Comparison of ENCODE assay signal across 8 cellular contexts in genomic region chr6:1554881-1555569, GRCh38. TPM values are rescaled to one million over a fixed set of nuclear protein-coding genes. Genes with fewer than 3 reads are reported as not detected.
DNase-seq lines count a peak whose midpoint lies in the region; ATAC-seq and TF ChIP-seq lines count a peak whose summit lies in the region.

No MANE protein-coding gene starts in this region.

- peaks cover 2 to 8% of the 10 kb centered on the region in 2 experiments; a peak in 3 of 5 replicates for H3K9me3 Mint-ChIP-seq in H9

- peaks cover 5% of the 10 kb centered on the region for H3K23me2 ChIP-seq in H9 (ENCODE audit: insufficient read length, low read depth, low read length, poor library complexity, severe bottlenecking)

- H3K4me3 Mint-ChIP-seq in H9, result peak overlapping the region in 1 of 2 experiments; percentile 75; a peak in 3 of 5 replicates

- H2BK12ac ChIP-seq in H9 (ENCODE audit: insufficient read length, low read depth, low read length), result no peak overlapping the region

- no peak overlapping the region for H3K18ac ChIP-seq in H9 (ENCODE audit: insufficient read length, low read depth, low read length)
- H3K18ac ChIP-seq in mesendoderm (ENCODE audit: low read length), result no peak overlapping the region

- H3K27me3 ChIP-seq in H9 (ENCODE audit: insufficient read depth, low read length) (no peaks in the 10 kb centered on the region), right atrium auricular region (no peaks in the 10 kb centered on the region), mesendoderm (ENCODE audit: insufficient read depth, low read length, poor library complexity) (no peaks in the 10 kb centered on the region)

- H2BK15ac ChIP-seq in H9 (ENCODE audit: low read depth, low read length) (no peak overlapping the region; the same call in 1 of the 2 replicates), mesendoderm (replicated peaks; ENCODE audit: low read depth) (no peak overlapping the region)

- no peak overlapping the region for H3T11ph ChIP-seq in H9 (ENCODE audit: low read length)

- H3K14ac ChIP-seq in H9 (ENCODE audit: insufficient read depth, low read length), result 0 out of 2 replicates have a peak overlapping the region, but pooled peaks have one; percentile 13

- no peak overlapping the region for H2BK20ac ChIP-seq in H9 (ENCODE audit: low read depth, low read length, poor library complexity, severe bottlenecking)

- no peaks in the 10 kb centered on the region for H4K20me1 ChIP-seq in H9 (ENCODE audit: control insufficient read depth, insufficient read depth, insufficient read length)

- no peak overlapping the region for H4K5ac ChIP-seq in H9 (ENCODE audit: insufficient read length, low read depth, low read length)
- no peak overlapping the region for H4K5ac ChIP-seq in mesendoderm (ENCODE audit: low read length)

- H3K27ac Mint-ChIP-seq in H9, result no peak overlapping the region

- H3K36me3 ChIP-seq in right atrium auricular region, result no peaks in the 10 kb centered on the region
- H3K36me3 ChIP-seq in mesendoderm (ENCODE audit: control insufficient read depth, insufficient read depth, low read length), result no peaks in the 10 kb centered on the region

- H3K79me1 ChIP-seq in H9 (ENCODE audit: insufficient read depth, low read depth, low read length, poor library complexity, severe bottlenecking) (no peaks in the 10 kb centered on the region), mesendoderm (ENCODE audit: low read length) (no peaks in the 10 kb centered on the region)

- H2BK5ac ChIP-seq in H9 (ENCODE audit: insufficient read length, low read length) (no peak overlapping the region), mesendoderm (ENCODE audit: low read length) (no peak overlapping the region)

- H2BK120ac ChIP-seq in H9 (ENCODE audit: low read depth, low read length, poor library complexity, severe bottlenecking), result no peak overlapping the region
- H2BK120ac ChIP-seq in mesendoderm (ENCODE audit: low read depth, low read length), result no peak overlapping the region

- H3K9ac ChIP-seq in H9 (ENCODE audit: extremely low read depth, insufficient read length, low read length) (no peak overlapping the region), mesendoderm (ENCODE audit: low read length) (no peak overlapping the region)

- H3K4me3 ChIP-seq in right atrium auricular region (peak overlapping the region; percentile 50 to 59), retinal pigment epithelial cell (ENCODE audit: low read length) (peak overlapping the region; percentile 60), mesendoderm (ENCODE audit: low read length) (no peak overlapping the region)

- peaks cover 12% of the 10 kb centered on the region in 2 experiments for H3K4me1 Mint-ChIP-seq in H9

- H2AK5ac ChIP-seq in H9 (ENCODE audit: insufficient read length, low read length), result no peak overlapping the region
- H2AK5ac ChIP-seq in mesendoderm (ENCODE audit: low read length), result no peak overlapping the region

- H3K4me2 ChIP-seq in H9 (ENCODE audit: insufficient read depth, insufficient read length, low read length) (peak overlapping the region; percentile 24), mesendoderm (ENCODE audit: low read length) (no peak overlapping the region)

- H3K9me3 ChIP-seq in H9 (ENCODE audit: control insufficient read depth, low read depth, low read length), result no peaks in the 10 kb centered on the region
- no peaks in the 10 kb centered on the region for H3K9me3 ChIP-seq in right atrium auricular region

- no peak overlapping the region for H4K91ac ChIP-seq in H9 (ENCODE audit: insufficient read length, low read depth, low read length)

- no peak overlapping the region for H3K4ac ChIP-seq in H9 (ENCODE audit: low read depth, low read length)
- no peak overlapping the region for H3K4ac ChIP-seq in mesendoderm (ENCODE audit: low read depth, low read length)

- H3K4me1 ChIP-seq in H9 (ENCODE audit: insufficient read depth, low read length), result no peaks in the 10 kb centered on the region
- no peaks in the 10 kb centered on the region for H3K4me1 ChIP-seq in right atrium auricular region
- no peaks in the 10 kb centered on the region for H3K4me1 ChIP-seq in mesendoderm (ENCODE audit: control insufficient read depth, low read depth, low read length)

- no peak overlapping the region for H3K23ac ChIP-seq in H9 (ENCODE audit: insufficient read length, low read depth, low read length)
- H3K23ac ChIP-seq in mesendoderm (ENCODE audit: low read length), result no peak overlapping the region

- peak; percentile 50 for TF ChIP-seq CTCF in H9 (conservative IDR thresholded peaks at IDR 0.05)
- TF ChIP-seq CTCF in right atrium auricular region (IDR thresholded peaks at IDR 0.05), result peak; percentile 70 to 92
- TF ChIP-seq CTCF in retinal pigment epithelial cell (conservative IDR thresholded peaks at IDR 0.05; ENCODE audit: low read depth, low read length), result peak; percentile 65

- H3K79me2 ChIP-seq in H9 (ENCODE audit: insufficient read depth, low read length) (no peaks in the 10 kb centered on the region), mesendoderm (ENCODE audit: control insufficient read depth, insufficient read depth, low read length) (no peaks in the 10 kb centered on the region)

- H2AFZ ChIP-seq in H9 (ENCODE audit: low read length), result no peak overlapping the region

- ATAC-seq in HG02763 (IDR thresholded peaks at IDR 0.05; ENCODE audit: unreplicated experiment), result no peak

- DNase-seq in A172 (ENCODE audit: low spot score), result peak; percentile 46
- peak; percentile 49 for DNase-seq in H9
- DNase-seq in T-helper 1 cell, result peak; percentile 35 to 64 (median 51)
- peak; percentile 73 for DNase-seq in right atrium auricular region (ENCODE audit: low spot score)
- DNase-seq in retinal pigment epithelial cell (ENCODE audit: low read depth), result no peak
- no peak for DNase-seq in mesendoderm

- H3K56ac ChIP-seq in H9 (ENCODE audit: insufficient read length, low read depth, low read length), result no peak overlapping the region
- no peak overlapping the region for H3K56ac ChIP-seq in mesendoderm (ENCODE audit: low read length)

- peaks cover 0 to 5% (median 0%) of the 10 kb centered on the region in 3 experiments; a peak in 2 of 7 replicates for H3K36me3 Mint-ChIP-seq in H9 (ENCODE audit: insufficient read depth in 1 of 3, low read depth in 3 of 3)

- WGBS in H9 (ENCODE audit: extremely low coverage, insufficient read length, low lambda C conversion rate), result no CpG with 5 or more reads among the region's 42 CpGs
- no CpG with 5 or more reads among the region's 42 CpGs for WGBS in mesendoderm (ENCODE audit: extremely low coverage, insufficient coverage, low lambda C conversion rate)

- H3K27ac ChIP-seq in H9 (ENCODE audit: insufficient read length, low read depth, low read length), result no peak overlapping the region
- H3K27ac ChIP-seq in angular gyrus (ENCODE audit: low read depth, low read length), result peak overlapping the region; percentile 64
- H3K27ac ChIP-seq in right atrium auricular region, result peak overlapping the region; percentile 70 to 82
- no peak overlapping the region for H3K27ac ChIP-seq in mesendoderm (ENCODE audit: low read depth, low read length)

- no peak overlapping the region for H4K8ac ChIP-seq in H9 (replicated peaks; ENCODE audit: insufficient read length, low read depth, low read length)
- no peak overlapping the region for H4K8ac ChIP-seq in mesendoderm (ENCODE audit: low read depth, low read length)

- H3K27me3 Mint-ChIP-seq in H9 (ENCODE audit: low read depth), result peaks cover 18% of the 10 kb centered on the region

RNA-seq across cellular contexts. Expression of gene FOXC1, which starts 54.7 kb away (rescaled TPM):
- 3.5 and 4.6 TPM in 2 replicates for total RNA-seq in A172 (2014; rRNA removed; shearing (Covaris generic))
- 0.04 TPM in 1 of 2 replicates, not detected in the other for total RNA-seq in H9 (2021)
- total RNA-seq in right atrium auricular region, result 10 to 100 TPM; 13.5 to 23.6 TPM
- 1.1 TPM for polyA plus RNA-seq in mesendoderm (2013, experiment 1 of 2)
- polyA plus RNA-seq in mesendoderm (2013, experiment 2 of 2), result 1.1 TPM

Comparison
In these comparisons a context has a peak if more than half of its experiments do, and no peak if none do; other contexts are left out.
1. DNase-seq: peak in A172 (single experiment), H9 (single experiment), T-helper 1 cell (5 of 5) and right atrium auricular region (single experiment); none in retinal pigment epithelial cell (single experiment) and mesendoderm (single experiment).
2. H3K27ac ChIP-seq: peak in angular gyrus (single experiment) and right atrium auricular region (2 of 2); none in H9 (single experiment) and mesendoderm (single experiment).
3. Peak in every context shown above with its lines, with median percentiles within 50 percentile points of each other: CTCF ChIP-seq.